Comparison of ENCODE assay signal across 26 cellular contexts in genomic region chr22:38300197-38300945, GRCh38. TPM values are rescaled to one million over a fixed set of nuclear protein-coding genes. Genes with fewer than 3 reads are reported as not detected.
DNase-seq lines count a peak whose midpoint lies in the region; ATAC-seq, FAIRE-seq and TF ChIP-seq lines count a peak whose summit lies in the region.
"Had no signal": no experiment of that assay in that cellular context is flagged by ENCODE, and none has a peak within 500 bp of the region (broad histone marks: within the 10 kb centered on the region; RNA-seq: fewer than 3 reads in every experiment).

No MANE protein-coding gene starts in this region.

- H3K36me3 Mint-ChIP-seq in brain (peaks cover 69% of the 10 kb centered on the region), progenitor cell of endocrine pancreas (ENCODE audit: insufficient read depth) (peaks cover 28% of the 10 kb centered on the region)
- H3K36me3 Mint-ChIP-seq in activated CD4-positive, alpha-beta T cell treated with anti-CD3 and anti-CD28 coated beads for 36 hours (ENCODE audit: low read depth): peaks cover 43% of the 10 kb centered on the region

- peak overlapping the region; percentile 36 for H3K9ac ChIP-seq in keratinocyte (ENCODE audit: control insufficient read depth, extremely low read depth, insufficient read depth, low read length)

- H3K4me3 ChIP-seq in HEK293 (ENCODE audit: low read depth, low read length) (no peak overlapping the region), keratinocyte (ENCODE audit: control insufficient read depth in 2 of 3, extremely low read depth in 1 of 3, insufficient read depth in 2 of 3, low read depth in 1 of 3, low read length in 3 of 3) (no peak overlapping the region), ovary (no peak overlapping the region)
- H3K4me3 ChIP-seq: thoracic aorta had no signal

- H3K27me3 Mint-ChIP-seq in brain (no peaks in the 10 kb centered on the region), progenitor cell of endocrine pancreas (no peaks in the 10 kb centered on the region)
- no peaks in the 10 kb centered on the region for H3K27me3 Mint-ChIP-seq in activated CD4-positive, alpha-beta T cell treated with anti-CD3 and anti-CD28 coated beads for 36 hours
- H3K27me3 Mint-ChIP-seq: CD4-positive, CD25-positive, alpha-beta regulatory T cell; memory B cell; naive B cell; stimulated activated naive B cell treated with anti-CD40 and anti-IgM and Interleukin-4, amounts not matched to agents 10 μg/mL and 1 μg/mL and 100 μg/mL, for 72 hours had no signal

- dilution Hi-C loops in keratinocyte (cut with MboI; ENCODE audit: extremely low pct_ligation_motif_present, low sequenced_read_pairs): no loop called here

- CTCF ChIA-PET in HEK293 (lab: Yijun Ruan, JAX): no interaction called here
- CTCF ChIA-PET in activated CD4-positive, alpha-beta T cell treated with anti-CD3 and anti-CD28 coated beads for 36 hours (lab: Charles Lee): interaction anchor here (0.6 kb wide), 1 partner anchor 30 kb away, joined by 3 read pairs; no protein-coding TSS in a partner anchor

- H3K79me2 ChIP-seq in keratinocyte (ENCODE audit: control insufficient read depth, insufficient read depth, low read length): peaks cover 76% of the 10 kb centered on the region

- no peak overlapping the region for H2AFZ ChIP-seq in keratinocyte (ENCODE audit: control insufficient read depth, low read length)

- 81 to 87% (median 86%) methylated on average over 26 of the region's 26 CpGs for WGBS in ovary, 3 donors

- peaks cover 2% of the 10 kb centered on the region for H3K9me1 ChIP-seq in keratinocyte (ENCODE audit: control insufficient read depth, extremely low read depth, insufficient read depth, low read length)

- H3K27ac ChIP-seq in HEK293 (ENCODE audit: extremely low read depth, low read depth, low read length) (peak overlapping the region; percentile 36; the same call in 1 of the 2 replicates), keratinocyte (ENCODE audit: control insufficient read depth, insufficient read depth, low read length) (peak overlapping the region; percentile 77), ovary (no peak overlapping the region)
- H3K27ac ChIP-seq: thoracic aorta had no signal

- H4K20me1 ChIP-seq in keratinocyte (ENCODE audit: control insufficient read depth, extremely low read depth, insufficient read depth, low read length): peaks cover 24% of the 10 kb centered on the region

- H3K9me3 Mint-ChIP-seq in brain (no peaks in the 10 kb centered on the region), progenitor cell of endocrine pancreas (ENCODE audit: low read depth) (no peaks in the 10 kb centered on the region)
- H3K9me3 Mint-ChIP-seq in activated CD4-positive, alpha-beta T cell treated with anti-CD3 and anti-CD28 coated beads for 36 hours (ENCODE audit: low read depth): no peaks in the 10 kb centered on the region
- H3K9me3 Mint-ChIP-seq: activated T-cell treated with anti-CD3 and anti-CD28 coated beads, Interleukin-2, amount 50 U/mL, for 4 hours; CD4-positive, CD25-positive, alpha-beta regulatory T cell; memory B cell; naive B cell; stimulated activated naive B cell treated with anti-CD40 and anti-IgM and Interleukin-4, amounts not matched to agents 10 μg/mL and 1 μg/mL and 100 μg/mL, for 72 hours had no signal

- intact Hi-C loops in activated CD4-positive, alpha-beta T cell treated with anti-CD3 and anti-CD28 coated beads for 36 hours (cut with DNase I, micrococcal nuclease): no loop called here
- intact Hi-C loops in ovary (cut with DNase I): no loop called here

- no peak for DNase-seq in keratinocyte (ENCODE audit: low read depth, low spot score)
- DNase-seq in progenitor cell of endocrine pancreas (ENCODE audit: low spot score, unreplicated experiment): no peak
- DNase-seq in activated CD4-positive, alpha-beta T cell treated with anti-CD3 and anti-CD28 coated beads for 36 hours: no peak
- DNase-seq in NCI-H1105 treated with DMSO at 0.1 percent for 48 hours (lab: John Stamatoyannopoulos, UW): no peak
- no peak for DNase-seq in ovary
- no peak for DNase-seq in dedifferentiated amniotic fluid mesenchymal stem cell (ENCODE audit: extremely low spot score)
- DNase-seq: activated naive CD4-positive, alpha-beta T cell treated with Interleukin-2 at 50 U/mL for 16 hours; activated T-cell treated with anti-CD3 and anti-CD28 coated beads, Interleukin-2, amount 50 U/mL, for 4 hours; CD4-positive, CD25-positive, alpha-beta regulatory T cell; cortex of kidney; DMS153; foreskin melanocyte; GDM1; Karpas-422; naive B cell; NCI-H187; NCI-H526 treated with DMSO at 0.1 percent for 48 hours; posterior cingulate gyrus; SHP77; stimulated activated CD4-positive, alpha-beta T cell treated with anti-CD3 and anti-CD28 coated beads, Interleukin-2, amount 100 ng/mL, for 24 hours; stimulated activated naive B cell treated with anti-CD40 and anti-IgM and Interleukin-4, amounts not matched to agents 10 μg/mL and 1 μg/mL and 100 μg/mL, for 72 hours had no signal

- peak overlapping the region; percentile 12 for H3K4me2 ChIP-seq in keratinocyte (ENCODE audit: control insufficient read depth, extremely low read depth, insufficient read depth, low read depth, low read length)

- H3K4me1 ChIP-seq in HEK293 (ENCODE audit: control insufficient read depth, insufficient read depth, low read length) (no peaks in the 10 kb centered on the region), keratinocyte (ENCODE audit: control insufficient read depth, extremely low read depth, insufficient read depth, low read length) (peaks cover 38% of the 10 kb centered on the region), ovary (ENCODE audit: insufficient read depth) (peaks cover 10% of the 10 kb centered on the region)

- H3K36me3 ChIP-seq in HEK293 (ENCODE audit: control insufficient read depth in 2 of 2, insufficient read depth in 1 of 2, low read length in 2 of 2) (peaks cover 44 to 100% of the 10 kb centered on the region in 2 experiments), keratinocyte (ENCODE audit: control insufficient read depth in 2 of 2, extremely low read depth in 1 of 2, insufficient read depth in 2 of 2, low read length in 2 of 2) (peaks cover 54 to 70% of the 10 kb centered on the region in 2 experiments), ovary (no peaks in the 10 kb centered on the region)

- POLR2A ChIA-PET in HEK293 (lab: Yijun Ruan, JAX): no interaction called here
- POLR2A ChIA-PET in activated CD4-positive, alpha-beta T cell treated with anti-CD3 and anti-CD28 coated beads for 36 hours (lab: Charles Lee): no interaction called here

- H3K27ac Mint-ChIP-seq in brain (peak overlapping the region in 4 of 5 experiments; percentile 52 to 88 (median 68)), progenitor cell of endocrine pancreas (peak overlapping the region; percentile 84)
- H3K27ac Mint-ChIP-seq in activated CD4-positive, alpha-beta T cell treated with anti-CD3 and anti-CD28 coated beads for 36 hours: no peak overlapping the region
- H3K27ac Mint-ChIP-seq: memory B cell had no signal

- no peak for ATAC-seq in activated CD4-positive, alpha-beta T cell treated with anti-CD3 and anti-CD28 coated beads for 36 hours
- ATAC-seq: activated T-cell treated with anti-CD3 and anti-CD28 coated beads, Interleukin-2, amount 50 U/mL, for 4 hours; stimulated activated naive B cell treated with anti-CD40 and anti-IgM and Interleukin-4, amounts not matched to agents 10 μg/mL and 1 μg/mL and 100 μg/mL, for 72 hours had no signal

- no peak for TF ChIP-seq CTCF in HEK293 (tag by site-specific recombination; IDR thresholded peaks at IDR 0.05)
- no peak for TF ChIP-seq CTCF in brain (conservative IDR thresholded peaks at IDR 0.05)
- no peak for TF ChIP-seq CTCF in keratinocyte (optimal IDR thresholded peaks at IDR 0.05 in 1 of 3, IDR thresholded peaks at IDR 0.05 in 1 of 3, conservative IDR thresholded peaks at IDR 0.05 in 1 of 3; ENCODE audit: extremely low read depth in 1 of 3, insufficient read depth in 2 of 3, low read length in 3 of 3)
- no peak for TF ChIP-seq CTCF in progenitor cell of endocrine pancreas (IDR thresholded peaks at IDR 0.05; ENCODE audit: unreplicated experiment)
- TF ChIP-seq CTCF in ovary (IDR thresholded peaks at IDR 0.05): no peak

- FAIRE-seq in keratinocyte (lab: Jason Lieb, UNC): no peak
- FAIRE-seq: islet of Langerhans had no signal

- TF ChIP-seq POLR2A in ovary (IDR thresholded peaks at IDR 0.05): no peak

- H3K27me3 ChIP-seq in keratinocyte (ENCODE audit: control insufficient read depth, extremely low read depth, insufficient read depth, low read length) (no peaks in the 10 kb centered on the region), ovary (no peaks in the 10 kb centered on the region)

- no peak for TF ChIP-seq EP300 in ovary (IDR thresholded peaks at IDR 0.05)

- H3K4me1 Mint-ChIP-seq in brain (peaks cover 15% of the 10 kb centered on the region), progenitor cell of endocrine pancreas (ENCODE audit: low read depth) (peaks cover 1% of the 10 kb centered on the region)
- peaks cover 12% of the 10 kb centered on the region for H3K4me1 Mint-ChIP-seq in activated CD4-positive, alpha-beta T cell treated with anti-CD3 and anti-CD28 coated beads for 36 hours

- H3K9me3 ChIP-seq in HEK293 (ENCODE audit: control insufficient read depth, insufficient read depth, low read depth, low read length) (no peaks in the 10 kb centered on the region), keratinocyte (ENCODE audit: control insufficient read depth, low read depth, low read length) (no peaks in the 10 kb centered on the region), ovary (no peaks in the 10 kb centered on the region)
- H3K9me3 ChIP-seq: thoracic aorta had no signal

- H3K4me3 Mint-ChIP-seq in brain (no peak overlapping the region), progenitor cell of endocrine pancreas (ENCODE audit: low read depth) (no peak overlapping the region)
- no peak overlapping the region for H3K4me3 Mint-ChIP-seq in activated CD4-positive, alpha-beta T cell treated with anti-CD3 and anti-CD28 coated beads for 36 hours
- H3K4me3 Mint-ChIP-seq: activated T-cell treated with anti-CD3 and anti-CD28 coated beads, Interleukin-2, amount 50 U/mL, for 4 hours; memory B cell; naive B cell; stimulated activated naive B cell treated with anti-CD40 and anti-IgM and Interleukin-4, amounts not matched to agents 10 μg/mL and 1 μg/mL and 100 μg/mL, for 72 hours had no signal

RNA-seq across cellular contexts. Expression of gene CSNK1E, which starts 16.9 kb away (rescaled TPM):
- polyA plus RNA-seq in brain (ENCODE audit: insufficient read depth, low read depth, low replicate concordance) (162 TPM), keratinocyte (168 to 229 TPM (median 198 TPM) in 3 replicates), ovary (100 to 1,000 TPM in 1 of 2 donors, 10 to 100 TPM in 1; 61.4 to 135 TPM)
- 103 TPM for polyA plus RNA-seq in keratinocyte (2011; ENCODE audit: low read depth)
- 156 and 222 TPM in 2 replicates for polyA plus RNA-seq in keratinocyte (2011; cell fraction: cytosol; rRNA removed)
- polyA plus RNA-seq in keratinocyte (2011; cell fraction: nucleus; rRNA removed): 405 and 521 TPM in 2 replicates
- 138 and 148 TPM in 2 replicates for polyA plus RNA-seq in keratinocyte (2012; ENCODE audit: low replicate concordance)
- polyA minus RNA-seq in keratinocyte: 186 to 256 TPM (median 187 TPM) in 3 replicates
- polyA minus RNA-seq in keratinocyte (2011; cell fraction: cytosol; rRNA and poly(A)+ RNA removed): 182 TPM
- polyA minus RNA-seq in keratinocyte (2011; cell fraction: nucleus; rRNA and poly(A)+ RNA removed): 122 and 125 TPM in 2 replicates
- total RNA-seq in progenitor cell of endocrine pancreas (246 and 250 TPM in 2 replicates), ovary (100 to 1,000 TPM in 5 of 7 donors, 10 to 100 TPM in 2; 73.2 to 161 (median 105) TPM)
- total RNA-seq in activated CD4-positive, alpha-beta T cell treated with anti-CD3 and anti-CD28 coated beads for 36 hours: 100 to 1,000 TPM; 117 to 145 TPM

RNA-seq across cellular contexts. Expression of gene TMEM184B, which starts 27.6 kb away (rescaled TPM):
- polyA plus RNA-seq in brain (ENCODE audit: insufficient read depth, low read depth, low replicate concordance) (97.3 TPM), keratinocyte (12.8 to 47.3 TPM (median 18.8 TPM) in 3 replicates), ovary (10 to 100 TPM; 15.3 to 30.3 TPM)
- polyA plus RNA-seq in keratinocyte (2011; ENCODE audit: low read depth): 3.8 TPM
- polyA plus RNA-seq in keratinocyte (2011; cell fraction: cytosol; rRNA removed): 25.0 and 37.5 TPM in 2 replicates
- polyA plus RNA-seq in keratinocyte (2011; cell fraction: nucleus; rRNA removed): 52.2 and 66.1 TPM in 2 replicates
- 27.6 and 57.4 TPM in 2 replicates for polyA plus RNA-seq in keratinocyte (2012; ENCODE audit: low replicate concordance)
- 25.2 to 78.0 TPM (median 29.0 TPM) in 3 replicates for polyA minus RNA-seq in keratinocyte
- polyA minus RNA-seq in keratinocyte (2011; cell fraction: cytosol; rRNA and poly(A)+ RNA removed): 72.3 TPM
- 35.3 and 44.1 TPM in 2 replicates for polyA minus RNA-seq in keratinocyte (2011; cell fraction: nucleus; rRNA and poly(A)+ RNA removed)
- total RNA-seq in progenitor cell of endocrine pancreas (67.3 and 71.7 TPM in 2 replicates), ovary (10 to 100 TPM; 24.9 to 48.3 (median 38.6) TPM)
- 10 to 100 TPM; 16.0 to 19.8 TPM for total RNA-seq in activated CD4-positive, alpha-beta T cell treated with anti-CD3 and anti-CD28 coated beads for 36 hours

Comparison
In these comparisons a context has a peak if more than half of its experiments do, and no peak if none do; other contexts are left out.
1. H3K27ac ChIP-seq: peak in HEK293 (single experiment) and keratinocyte (single experiment); none in ovary (0 of 2).